ENCODE assay signal across 9 cellular contexts in the genomic region with DNA sequence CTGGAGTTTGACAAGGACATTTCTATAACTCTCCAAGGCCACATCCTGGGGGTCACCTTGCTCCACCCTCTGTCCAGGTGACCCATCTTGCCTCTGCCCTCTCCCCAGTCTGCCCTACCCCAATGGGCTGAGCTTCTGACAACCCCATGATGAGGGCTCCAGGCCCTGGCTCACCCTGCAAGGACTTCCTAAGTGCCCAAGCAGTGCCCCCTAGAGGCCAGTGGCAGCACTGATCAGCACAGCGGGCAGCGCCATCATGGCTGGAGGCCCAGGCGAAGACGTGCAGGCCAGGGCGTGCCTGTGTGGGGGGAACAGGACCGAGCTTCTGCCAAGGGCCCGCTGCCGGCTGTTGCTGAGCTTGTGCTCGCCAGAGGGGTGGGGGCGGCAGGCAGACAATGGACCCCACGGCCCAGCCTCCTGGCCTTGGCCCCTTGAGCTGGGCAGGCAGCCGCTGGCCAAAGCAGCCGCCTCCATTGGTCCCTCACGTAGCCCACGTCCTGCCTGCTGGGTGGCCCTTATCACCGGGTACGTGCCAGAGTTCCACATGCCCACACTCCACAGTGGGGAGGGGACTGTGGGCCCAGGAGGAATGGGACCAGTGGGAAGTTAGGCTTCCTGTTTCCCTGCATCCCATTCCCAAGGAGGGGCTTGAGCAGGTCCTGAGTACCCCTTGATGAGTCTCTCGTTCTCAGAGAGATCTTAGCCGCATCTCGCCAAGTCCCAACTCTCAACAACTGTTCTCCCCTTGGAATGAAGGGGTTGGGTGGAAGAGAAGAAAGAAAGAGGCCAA.
DNase-seq lines count a peak whose midpoint lies in the region; ATAC-seq and TF ChIP-seq lines count a peak whose summit lies in the region.
"Had no signal": no experiment of that assay in that cellular context is flagged by ENCODE, and none has a peak within 500 bp of the region (broad histone marks: within the 10 kb centered on the region; RNA-seq: fewer than 3 reads in every experiment).

No MANE protein-coding gene starts in this region.

- no peak overlapping the region for H3K4me3 Mint-ChIP-seq in activated naive CD8-positive, alpha-beta T cell treated with anti-CD3 and anti-CD28 coated beads, Interleukin-2, amount 50 U/mL, for 24 hours

- peaks cover 6% of the 10 kb centered on the region for H3K4me1 ChIP-seq in cardiac muscle cell (ENCODE audit: low read depth)
- H3K4me1 ChIP-seq in vagina: peaks cover 60% of the 10 kb centered on the region

- no peaks in the 10 kb centered on the region for H3K36me3 Mint-ChIP-seq in activated naive CD8-positive, alpha-beta T cell treated with anti-CD3 and anti-CD28 coated beads, Interleukin-2, amount 50 U/mL, for 24 hours (ENCODE audit: low read depth)

- H3K27ac Mint-ChIP-seq in activated naive CD8-positive, alpha-beta T cell treated with anti-CD3 and anti-CD28 coated beads, Interleukin-2, amount 50 U/mL, for 24 hours: no peak overlapping the region

- H3K9me3 ChIP-seq in cardiac muscle cell (ENCODE audit: low read depth): no peaks in the 10 kb centered on the region
- no peaks in the 10 kb centered on the region for H3K9me3 ChIP-seq in vagina

- peaks cover 6% of the 10 kb centered on the region for H3K9me3 Mint-ChIP-seq in activated naive CD8-positive, alpha-beta T cell treated with anti-CD3 and anti-CD28 coated beads, Interleukin-2, amount 50 U/mL, for 24 hours

- intact Hi-C loops in Right ventricle myocardium superior (cut with DNase I) (no loop called here), vagina (cut with DNase I) (loop anchor here (5.0 kb wide), 1 partner anchor 286 kb away; no protein-coding TSS in a partner anchor)

- H3K27me3 ChIP-seq in cardiac muscle cell (no peaks in the 10 kb centered on the region), layer of hippocampus (ENCODE audit: control insufficient read depth, insufficient read depth, low read length) (no peaks in the 10 kb centered on the region), vagina (no peaks in the 10 kb centered on the region)

- H3K36me3 ChIP-seq in cardiac muscle cell: no peaks in the 10 kb centered on the region
- no peaks in the 10 kb centered on the region for H3K36me3 ChIP-seq in vagina

- no peak overlapping the region for H3K4me3 ChIP-seq in cardiac muscle cell
- H3K4me3 ChIP-seq in vagina: no peak overlapping the region

- ATAC-seq in Right ventricle myocardium superior (ENCODE audit: poor library complexity) (no peak), GM19455 (IDR thresholded peaks at IDR 0.05; ENCODE audit: unreplicated experiment) (no peak)
- ATAC-seq in activated naive CD8-positive, alpha-beta T cell treated with anti-CD3 and anti-CD28 coated beads, Interleukin-2, amount 50 U/mL, for 24 hours: no peak

- DNase-seq in cardiac muscle cell (ENCODE audit: low read depth in 1 of 2, low spot score in 1 of 2) (peak in 1 of 2 donors; percentile 56), Right ventricle myocardium superior (no peak), vagina (ENCODE audit: extremely low spot score in 2 of 2) (no peak), COLO668 (lab: John Stamatoyannopoulos, UW; ENCODE audit: unreplicated experiment) (no peak), foreskin melanocyte (no peak)
- peak; percentile 56 for DNase-seq in activated naive CD8-positive, alpha-beta T cell treated with anti-CD3 and anti-CD28 coated beads, Interleukin-2, amount 50 U/mL, for 24 hours
- DNase-seq: activated CD4-positive, CD25-positive, alpha-beta regulatory T cell had no signal

- TF ChIP-seq POLR2A in vagina (IDR thresholded peaks at IDR 0.05): no peak

- H3K27me3 Mint-ChIP-seq in activated naive CD8-positive, alpha-beta T cell treated with anti-CD3 and anti-CD28 coated beads, Interleukin-2, amount 50 U/mL, for 24 hours: peaks cover 4% of the 10 kb centered on the region

- TF ChIP-seq CTCF in cardiac muscle cell (IDR thresholded peaks at IDR 0.05; ENCODE audit: low read depth, low read length) (peak; percentile 58), vagina (IDR thresholded peaks at IDR 0.05) (peak in 1 of 3 experiments; percentile 21)

- H3K27ac ChIP-seq in cardiac muscle cell (no peak overlapping the region), layer of hippocampus (ENCODE audit: low read depth, low read length) (peak overlapping the region; percentile 38), vagina (peak overlapping the region; percentile 16)

- H3K4me1 Mint-ChIP-seq in activated naive CD8-positive, alpha-beta T cell treated with anti-CD3 and anti-CD28 coated beads, Interleukin-2, amount 50 U/mL, for 24 hours: peaks cover 23% of the 10 kb centered on the region
